1 cellular context compared by ENCODE assay signal in the genomic region with DNA sequence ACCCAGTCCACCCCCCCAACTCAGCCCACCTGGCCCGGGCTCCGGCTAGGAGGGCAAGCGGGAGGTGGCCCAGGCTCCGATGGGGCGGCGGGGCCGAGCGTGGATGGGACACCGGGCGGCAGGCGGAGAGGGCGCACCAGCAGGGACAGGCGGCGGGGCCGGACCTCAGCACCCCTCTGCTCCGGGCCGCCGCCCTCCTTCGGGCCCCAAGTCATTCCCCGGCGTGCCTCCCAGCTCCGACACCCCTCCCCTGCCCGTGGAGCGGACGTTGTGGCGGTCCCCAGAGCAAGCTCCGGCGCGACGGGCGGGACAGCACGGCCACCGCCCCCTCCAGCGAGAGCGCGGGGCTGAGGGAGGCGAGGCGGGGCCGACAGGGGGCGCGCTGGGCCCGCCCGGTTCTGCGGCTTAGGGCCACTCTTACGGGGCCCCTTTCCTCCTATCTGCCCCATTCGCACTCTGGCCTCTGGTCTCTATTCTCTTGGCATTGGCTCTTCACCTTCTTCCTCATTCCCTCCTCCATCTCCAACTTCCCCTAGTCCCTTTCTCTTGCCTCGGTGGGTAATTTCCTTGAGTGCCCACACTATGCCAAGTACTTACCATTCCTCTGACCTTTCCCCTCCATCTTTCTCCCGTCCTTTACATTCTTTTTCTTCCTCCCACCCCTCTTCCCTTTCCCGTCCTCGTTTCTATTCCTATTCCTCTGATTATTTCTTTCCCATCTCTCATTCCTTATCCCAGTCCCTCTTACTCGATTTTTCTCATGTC.
TF ChIP-seq lines count a peak whose summit lies in the region.

No MANE protein-coding gene starts in this region.

TF ChIP-seq in K562, 482 proteins besides CTCF, POLR2A, EP300 and RAD21 (continued from another document and continues in another):
- TF ChIP-seq, protein P1, sequence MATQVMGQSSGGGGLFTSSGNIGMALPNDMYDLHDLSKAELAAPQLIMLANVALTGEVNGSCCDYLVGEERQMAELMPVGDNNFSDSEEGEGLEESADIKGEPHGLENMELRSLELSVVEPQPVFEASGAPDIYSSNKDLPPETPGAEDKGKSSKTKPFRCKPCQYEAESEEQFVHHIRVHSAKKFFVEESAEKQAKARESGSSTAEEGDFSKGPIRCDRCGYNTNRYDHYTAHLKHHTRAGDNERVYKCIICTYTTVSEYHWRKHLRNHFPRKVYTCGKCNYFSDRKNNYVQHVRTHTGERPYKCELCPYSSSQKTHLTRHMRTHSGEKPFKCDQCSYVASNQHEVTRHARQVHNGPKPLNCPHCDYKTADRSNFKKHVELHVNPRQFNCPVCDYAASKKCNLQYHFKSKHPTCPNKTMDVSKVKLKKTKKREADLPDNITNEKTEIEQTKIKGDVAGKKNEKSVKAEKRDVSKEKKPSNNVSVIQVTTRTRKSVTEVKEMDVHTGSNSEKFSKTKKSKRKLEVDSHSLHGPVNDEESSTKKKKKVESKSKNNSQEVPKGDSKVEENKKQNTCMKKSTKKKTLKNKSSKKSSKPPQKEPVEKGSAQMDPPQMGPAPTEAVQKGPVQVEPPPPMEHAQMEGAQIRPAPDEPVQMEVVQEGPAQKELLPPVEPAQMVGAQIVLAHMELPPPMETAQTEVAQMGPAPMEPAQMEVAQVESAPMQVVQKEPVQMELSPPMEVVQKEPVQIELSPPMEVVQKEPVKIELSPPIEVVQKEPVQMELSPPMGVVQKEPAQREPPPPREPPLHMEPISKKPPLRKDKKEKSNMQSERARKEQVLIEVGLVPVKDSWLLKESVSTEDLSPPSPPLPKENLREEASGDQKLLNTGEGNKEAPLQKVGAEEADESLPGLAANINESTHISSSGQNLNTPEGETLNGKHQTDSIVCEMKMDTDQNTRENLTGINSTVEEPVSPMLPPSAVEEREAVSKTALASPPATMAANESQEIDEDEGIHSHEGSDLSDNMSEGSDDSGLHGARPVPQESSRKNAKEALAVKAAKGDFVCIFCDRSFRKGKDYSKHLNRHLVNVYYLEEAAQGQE (CRISPR knock-in tag; IDR thresholded peaks at IDR 0.05; ENCODE audit: low read depth): 0 out of 2 replicates have a peak, but pooled peaks have one; percentile 31
- TF ChIP-seq MYBL2 (IDR thresholded peaks at IDR 0.05; ENCODE audit: low read depth) (0 out of 2 replicates have a peak, but pooled peaks have one; percentile 25), MYBL2 (CRISPR knock-in tag; IDR thresholded peaks at IDR 0.05; ENCODE audit: borderline replicate concordance) (no peak), C11orf30 (IDR thresholded peaks at IDR 0.05; ENCODE audit: low read depth) (no peak), NR2F6 (CRISPR knock-in tag; IDR thresholded peaks at IDR 0.05) (no peak), MTF1 (CRISPR knock-in tag; IDR thresholded peaks at IDR 0.05; ENCODE audit: borderline replicate concordance) (no peak), ERF (CRISPR knock-in tag; IDR thresholded peaks at IDR 0.05) (no peak), ELF4 (CRISPR knock-in tag; IDR thresholded peaks at IDR 0.05) (peak; percentile 51; the same call in 1 of the 2 replicates), OTX1 (CRISPR knock-in tag; IDR thresholded peaks at IDR 0.05) (peak; percentile 62; the same call in 1 of the 2 replicates), NCOA4 (IDR thresholded peaks at IDR 0.05; ENCODE audit: partially characterized antibody) (peak; percentile 30), TARDBP (IDR thresholded peaks at IDR 0.05) (peak; percentile 81), XRCC5 (IDR thresholded peaks at IDR 0.05; ENCODE audit: low read depth, low read length) (peak; percentile 97), ZBTB7A (IDR thresholded peaks at IDR 0.05; ENCODE audit: borderline replicate concordance, control insufficient read depth, low read depth, low read length) (peak; percentile 83), ZNF311 (CRISPR knock-in tag; IDR thresholded peaks at IDR 0.05) (no peak), DNMT1 (IDR thresholded peaks at IDR 0.05) (peak; percentile 73; the same call in 1 of the 2 replicates), EGR1 (conservative IDR thresholded peaks at IDR 0.05) (peak; percentile 42), LARP7 (IDR thresholded peaks at IDR 0.05) (peak; percentile 95; the same call in 1 of the 2 replicates), ASH1L (IDR thresholded peaks at IDR 0.05; ENCODE audit: borderline replicate concordance, low read depth, partially characterized antibody) (peak; percentile 21), RBFOX2 (IDR thresholded peaks at IDR 0.05; ENCODE audit: low read depth, low read length) (0 out of 2 replicates have a peak, but pooled peaks have one; percentile 32), BCOR (IDR thresholded peaks at IDR 0.05) (peak; percentile 53), ZBTB8A (IDR thresholded peaks at IDR 0.05; ENCODE audit: partially characterized antibody) (no peak), ZBTB1 (CRISPR knock-in tag; IDR thresholded peaks at IDR 0.05; ENCODE audit: borderline replicate concordance, low read depth) (peak; percentile 66; the same call in 1 of the 2 replicates), NUFIP1 (IDR thresholded peaks at IDR 0.05; ENCODE audit: partially characterized antibody) (peak; percentile 8), HDAC8 (tag; IDR thresholded peaks at IDR 0.05) (0 out of 2 replicates have a peak, but pooled peaks have one; percentile 23), RBM25 (IDR thresholded peaks at IDR 0.05; ENCODE audit: low read depth, low read length, severe bottlenecking) (peak; percentile 18), ZC3H11A (IDR thresholded peaks at IDR 0.05; ENCODE audit: low read depth, low read length) (no peak), ZNF696 (CRISPR knock-in tag; conservative IDR thresholded peaks at IDR 0.05) (no peak), ATF1 (CRISPR knock-in tag; IDR thresholded peaks at IDR 0.05) (no peak), ATF1 (tag; IDR thresholded peaks at IDR 0.05) (0 out of 2 replicates have a peak, but pooled peaks have one; percentile 26), LEF1 (IDR thresholded peaks at IDR 0.05) (peak; percentile 52; the same call in 1 of the 2 replicates), SIN3A (IDR thresholded peaks at IDR 0.05; ENCODE audit: borderline replicate concordance in 2 of 2, control insufficient read depth in 1 of 2, low read depth in 2 of 2, low read length in 2 of 2) (peak in 1 of 2 experiments; percentile 44; a peak in 1 of 4 replicates), SMARCE1 (IDR thresholded peaks at IDR 0.05) (peak; percentile 65; the same call in 1 of the 2 replicates), CXXC5 (CRISPR knock-in tag; IDR thresholded peaks at IDR 0.05) (peak; percentile 76), PTRF (tag; IDR thresholded peaks at IDR 0.05) (no peak), KLF16 (IDR thresholded peaks at IDR 0.05) (0 out of 2 replicates have a peak, but pooled peaks have one; percentile 47), RB1 (IDR thresholded peaks at IDR 0.05; ENCODE audit: low read depth) (peak; percentile 93), MTA2 (IDR thresholded peaks at IDR 0.05; ENCODE audit: low read depth) (no peak; the same call in 1 of the 2 replicates), DPF2 (IDR thresholded peaks at IDR 0.05) (peak; percentile 65), NR2C2 (CRISPR knock-in tag; IDR thresholded peaks at IDR 0.05) (no peak), NR2C2 (tag; IDR thresholded peaks at IDR 0.05) (0 out of 2 replicates have a peak, but pooled peaks have one; percentile 12), ZNF165 (CRISPR knock-in tag; IDR thresholded peaks at IDR 0.05; ENCODE audit: borderline replicate concordance) (no peak), NELFE (IDR thresholded peaks at IDR 0.05; ENCODE audit: insufficient read depth, insufficient read length) (no peak)
- TF ChIP-seq, protein P2, sequence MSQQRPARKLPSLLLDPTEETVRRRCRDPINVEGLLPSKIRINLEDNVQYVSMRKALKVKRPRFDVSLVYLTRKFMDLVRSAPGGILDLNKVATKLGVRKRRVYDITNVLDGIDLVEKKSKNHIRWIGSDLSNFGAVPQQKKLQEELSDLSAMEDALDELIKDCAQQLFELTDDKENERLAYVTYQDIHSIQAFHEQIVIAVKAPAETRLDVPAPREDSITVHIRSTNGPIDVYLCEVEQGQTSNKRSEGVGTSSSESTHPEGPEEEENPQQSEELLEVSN (IDR thresholded peaks at IDR 0.05; ENCODE audit: borderline replicate concordance in 1 of 2, extremely low read depth in 1 of 2, insufficient read depth in 1 of 2, insufficient read length in 1 of 2, low read depth in 1 of 2, low read length in 1 of 2, poor library complexity in 1 of 2, severe bottlenecking in 1 of 2): peak; percentile 23 to 74
- TF ChIP-seq, protein P3, sequence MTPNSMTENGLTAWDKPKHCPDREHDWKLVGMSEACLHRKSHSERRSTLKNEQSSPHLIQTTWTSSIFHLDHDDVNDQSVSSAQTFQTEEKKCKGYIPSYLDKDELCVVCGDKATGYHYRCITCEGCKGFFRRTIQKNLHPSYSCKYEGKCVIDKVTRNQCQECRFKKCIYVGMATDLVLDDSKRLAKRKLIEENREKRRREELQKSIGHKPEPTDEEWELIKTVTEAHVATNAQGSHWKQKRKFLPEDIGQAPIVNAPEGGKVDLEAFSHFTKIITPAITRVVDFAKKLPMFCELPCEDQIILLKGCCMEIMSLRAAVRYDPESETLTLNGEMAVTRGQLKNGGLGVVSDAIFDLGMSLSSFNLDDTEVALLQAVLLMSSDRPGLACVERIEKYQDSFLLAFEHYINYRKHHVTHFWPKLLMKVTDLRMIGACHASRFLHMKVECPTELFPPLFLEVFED (CRISPR knock-in tag; conservative IDR thresholded peaks at IDR 0.05): peak; percentile 82
- TF ChIP-seq, protein P4, sequence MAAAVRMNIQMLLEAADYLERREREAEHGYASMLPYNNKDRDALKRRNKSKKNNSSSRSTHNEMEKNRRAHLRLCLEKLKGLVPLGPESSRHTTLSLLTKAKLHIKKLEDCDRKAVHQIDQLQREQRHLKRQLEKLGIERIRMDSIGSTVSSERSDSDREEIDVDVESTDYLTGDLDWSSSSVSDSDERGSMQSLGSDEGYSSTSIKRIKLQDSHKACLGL (CRISPR knock-in tag; IDR thresholded peaks at IDR 0.05; ENCODE audit: borderline replicate concordance, poor library complexity, severe bottlenecking): no peak
- TF ChIP-seq, protein P5, sequence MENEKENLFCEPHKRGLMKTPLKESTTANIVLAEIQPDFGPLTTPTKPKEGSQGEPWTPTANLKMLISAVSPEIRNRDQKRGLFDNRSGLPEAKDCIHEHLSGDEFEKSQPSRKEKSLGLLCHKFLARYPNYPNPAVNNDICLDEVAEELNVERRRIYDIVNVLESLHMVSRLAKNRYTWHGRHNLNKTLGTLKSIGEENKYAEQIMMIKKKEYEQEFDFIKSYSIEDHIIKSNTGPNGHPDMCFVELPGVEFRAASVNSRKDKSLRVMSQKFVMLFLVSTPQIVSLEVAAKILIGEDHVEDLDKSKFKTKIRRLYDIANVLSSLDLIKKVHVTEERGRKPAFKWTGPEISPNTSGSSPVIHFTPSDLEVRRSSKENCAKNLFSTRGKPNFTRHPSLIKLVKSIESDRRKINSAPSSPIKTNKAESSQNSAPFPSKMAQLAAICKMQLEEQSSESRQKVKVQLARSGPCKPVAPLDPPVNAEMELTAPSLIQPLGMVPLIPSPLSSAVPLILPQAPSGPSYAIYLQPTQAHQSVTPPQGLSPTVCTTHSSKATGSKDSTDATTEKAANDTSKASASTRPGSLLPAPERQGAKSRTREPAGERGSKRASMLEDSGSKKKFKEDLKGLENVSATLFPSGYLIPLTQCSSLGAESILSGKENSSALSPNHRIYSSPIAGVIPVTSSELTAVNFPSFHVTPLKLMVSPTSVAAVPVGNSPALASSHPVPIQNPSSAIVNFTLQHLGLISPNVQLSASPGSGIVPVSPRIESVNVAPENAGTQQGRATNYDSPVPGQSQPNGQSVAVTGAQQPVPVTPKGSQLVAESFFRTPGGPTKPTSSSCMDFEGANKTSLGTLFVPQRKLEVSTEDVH (IDR thresholded peaks at IDR 0.05; ENCODE audit: low read depth, partially characterized antibody): peak; percentile 58
- TF ChIP-seq, protein P6, sequence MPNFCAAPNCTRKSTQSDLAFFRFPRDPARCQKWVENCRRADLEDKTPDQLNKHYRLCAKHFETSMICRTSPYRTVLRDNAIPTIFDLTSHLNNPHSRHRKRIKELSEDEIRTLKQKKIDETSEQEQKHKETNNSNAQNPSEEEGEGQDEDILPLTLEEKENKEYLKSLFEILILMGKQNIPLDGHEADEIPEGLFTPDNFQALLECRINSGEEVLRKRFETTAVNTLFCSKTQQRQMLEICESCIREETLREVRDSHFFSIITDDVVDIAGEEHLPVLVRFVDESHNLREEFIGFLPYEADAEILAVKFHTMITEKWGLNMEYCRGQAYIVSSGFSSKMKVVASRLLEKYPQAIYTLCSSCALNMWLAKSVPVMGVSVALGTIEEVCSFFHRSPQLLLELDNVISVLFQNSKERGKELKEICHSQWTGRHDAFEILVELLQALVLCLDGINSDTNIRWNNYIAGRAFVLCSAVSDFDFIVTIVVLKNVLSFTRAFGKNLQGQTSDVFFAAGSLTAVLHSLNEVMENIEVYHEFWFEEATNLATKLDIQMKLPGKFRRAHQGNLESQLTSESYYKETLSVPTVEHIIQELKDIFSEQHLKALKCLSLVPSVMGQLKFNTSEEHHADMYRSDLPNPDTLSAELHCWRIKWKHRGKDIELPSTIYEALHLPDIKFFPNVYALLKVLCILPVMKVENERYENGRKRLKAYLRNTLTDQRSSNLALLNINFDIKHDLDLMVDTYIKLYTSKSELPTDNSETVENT (CRISPR knock-in tag; IDR thresholded peaks at IDR 0.05): 0 out of 2 replicates have a peak, but pooled peaks have one; percentile 32
- TF ChIP-seq, protein P7, sequence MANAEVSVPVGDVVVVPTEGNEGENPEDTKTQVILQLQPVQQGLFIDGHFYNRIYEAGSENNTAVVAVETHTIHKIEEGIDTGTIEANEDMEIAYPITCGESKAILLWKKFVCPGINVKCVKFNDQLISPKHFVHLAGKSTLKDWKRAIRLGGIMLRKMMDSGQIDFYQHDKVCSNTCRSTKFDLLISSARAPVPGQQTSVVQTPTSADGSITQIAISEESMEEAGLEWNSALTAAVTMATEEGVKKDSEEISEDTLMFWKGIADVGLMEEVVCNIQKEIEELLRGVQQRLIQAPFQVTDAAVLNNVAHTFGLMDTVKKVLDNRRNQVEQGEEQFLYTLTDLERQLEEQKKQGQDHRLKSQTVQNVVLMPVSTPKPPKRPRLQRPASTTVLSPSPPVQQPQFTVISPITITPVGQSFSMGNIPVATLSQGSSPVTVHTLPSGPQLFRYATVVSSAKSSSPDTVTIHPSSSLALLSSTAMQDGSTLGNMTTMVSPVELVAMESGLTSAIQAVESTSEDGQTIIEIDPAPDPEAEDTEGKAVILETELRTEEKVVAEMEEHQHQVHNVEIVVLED (CRISPR knock-in tag; IDR thresholded peaks at IDR 0.05): no peak
- TF ChIP-seq, protein P8, sequence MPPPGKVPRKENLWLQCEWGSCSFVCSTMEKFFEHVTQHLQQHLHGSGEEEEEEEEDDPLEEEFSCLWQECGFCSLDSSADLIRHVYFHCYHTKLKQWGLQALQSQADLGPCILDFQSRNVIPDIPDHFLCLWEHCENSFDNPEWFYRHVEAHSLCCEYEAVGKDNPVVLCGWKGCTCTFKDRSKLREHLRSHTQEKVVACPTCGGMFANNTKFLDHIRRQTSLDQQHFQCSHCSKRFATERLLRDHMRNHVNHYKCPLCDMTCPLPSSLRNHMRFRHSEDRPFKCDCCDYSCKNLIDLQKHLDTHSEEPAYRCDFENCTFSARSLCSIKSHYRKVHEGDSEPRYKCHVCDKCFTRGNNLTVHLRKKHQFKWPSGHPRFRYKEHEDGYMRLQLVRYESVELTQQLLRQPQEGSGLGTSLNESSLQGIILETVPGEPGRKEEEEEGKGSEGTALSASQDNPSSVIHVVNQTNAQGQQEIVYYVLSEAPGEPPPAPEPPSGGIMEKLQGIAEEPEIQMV (tag; conservative IDR thresholded peaks at IDR 0.05; ENCODE audit: low read depth): 0 out of 2 replicates have a peak, but pooled peaks have one; percentile 24
